ENCODE assay signal across 1 cellular context in the genomic region with DNA sequence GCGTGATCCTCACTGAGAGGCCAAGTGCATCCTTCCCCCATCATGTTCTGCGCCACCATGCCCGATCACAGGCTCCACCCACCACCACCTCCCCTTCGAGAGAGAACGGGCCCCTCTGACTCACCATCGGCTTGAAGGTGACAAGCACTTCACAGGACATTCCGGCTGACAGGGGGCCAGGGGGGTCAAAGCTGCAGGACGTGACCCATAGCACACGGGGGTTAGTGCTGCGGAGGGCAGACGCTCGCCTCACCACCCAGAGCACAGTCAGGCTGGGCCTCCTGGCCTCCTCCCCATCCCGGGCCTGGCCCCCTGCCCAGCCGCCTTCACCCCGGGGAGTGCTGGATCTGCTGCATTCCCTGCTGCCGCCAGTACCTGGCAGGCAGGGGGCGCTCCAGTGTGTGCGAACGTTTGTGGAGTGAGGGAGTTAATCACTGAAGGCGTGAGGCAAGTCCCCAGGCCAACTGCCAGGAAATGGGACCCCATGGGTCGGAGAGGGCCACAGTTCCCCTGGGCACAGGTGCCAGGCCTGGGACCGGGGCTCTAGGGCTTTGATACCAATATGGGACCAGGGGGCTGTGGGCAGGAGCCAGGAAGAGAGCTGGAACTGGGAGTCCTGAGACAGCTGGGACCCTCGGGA.
A peak's percentile ranks its signal among the peaks of the same experiment; 100 is the strongest.
TF ChIP-seq lines count a peak whose summit lies in the region.

No MANE protein-coding gene starts in this region.

TF ChIP-seq in K562, 482 proteins besides CTCF, POLR2A, EP300 and RAD21 (continues in another document):
- TF ChIP-seq TGIF2 (CRISPR knock-in tag; IDR thresholded peaks at IDR 0.05) = no peak
- no peak for TF ChIP-seq ILK (tag; IDR thresholded peaks at IDR 0.05; ENCODE audit: borderline replicate concordance, low read depth)
- no peak for TF ChIP-seq SPI1 (IDR thresholded peaks at IDR 0.05; ENCODE audit: borderline replicate concordance, low read depth, low read length)
- peak; percentile 73 for TF ChIP-seq DEAF1 (CRISPR knock-in tag; IDR thresholded peaks at IDR 0.05)
- no peak for TF ChIP-seq ZFP91 (CRISPR knock-in tag; IDR thresholded peaks at IDR 0.05)
- no peak for TF ChIP-seq E2F5 (CRISPR knock-in tag; IDR thresholded peaks at IDR 0.05)
- no peak for TF ChIP-seq CCAR2 (IDR thresholded peaks at IDR 0.05; ENCODE audit: low read depth, low read length)
- peak; percentile 91 for TF ChIP-seq SMC3 (conservative IDR thresholded peaks at IDR 0.05; ENCODE audit: insufficient read depth, low read depth, low read length)
- peak; percentile 48; the same call in 1 of the 2 replicates for TF ChIP-seq ATF7 (IDR thresholded peaks at IDR 0.05)
- TF ChIP-seq PHF20 (IDR thresholded peaks at IDR 0.05; ENCODE audit: partially characterized antibody) = no peak
- no peak for TF ChIP-seq ZNF699 (CRISPR knock-in tag; IDR thresholded peaks at IDR 0.05; ENCODE audit: insufficient replicate concordance)
- no peak for TF ChIP-seq RFX7 (CRISPR knock-in tag; IDR thresholded peaks at IDR 0.05)
- no peak for TF ChIP-seq CHCHD3 (CRISPR knock-in tag; IDR thresholded peaks at IDR 0.05)
- no peak for TF ChIP-seq CEBPB (tag; IDR thresholded peaks at IDR 0.05)
- TF ChIP-seq CXXC5 (CRISPR knock-in tag; IDR thresholded peaks at IDR 0.05) = peak; percentile 46
- TF ChIP-seq WHSC1 (IDR thresholded peaks at IDR 0.05; ENCODE audit: low read length) = no peak
- no peak for TF ChIP-seq POLR3A (IDR thresholded peaks at IDR 0.05; ENCODE audit: borderline replicate concordance, extremely low read depth, insufficient read depth, insufficient read length)
- no peak for TF ChIP-seq MBD1 (CRISPR knock-in tag; IDR thresholded peaks at IDR 0.05)
- TF ChIP-seq, protein P1, sequence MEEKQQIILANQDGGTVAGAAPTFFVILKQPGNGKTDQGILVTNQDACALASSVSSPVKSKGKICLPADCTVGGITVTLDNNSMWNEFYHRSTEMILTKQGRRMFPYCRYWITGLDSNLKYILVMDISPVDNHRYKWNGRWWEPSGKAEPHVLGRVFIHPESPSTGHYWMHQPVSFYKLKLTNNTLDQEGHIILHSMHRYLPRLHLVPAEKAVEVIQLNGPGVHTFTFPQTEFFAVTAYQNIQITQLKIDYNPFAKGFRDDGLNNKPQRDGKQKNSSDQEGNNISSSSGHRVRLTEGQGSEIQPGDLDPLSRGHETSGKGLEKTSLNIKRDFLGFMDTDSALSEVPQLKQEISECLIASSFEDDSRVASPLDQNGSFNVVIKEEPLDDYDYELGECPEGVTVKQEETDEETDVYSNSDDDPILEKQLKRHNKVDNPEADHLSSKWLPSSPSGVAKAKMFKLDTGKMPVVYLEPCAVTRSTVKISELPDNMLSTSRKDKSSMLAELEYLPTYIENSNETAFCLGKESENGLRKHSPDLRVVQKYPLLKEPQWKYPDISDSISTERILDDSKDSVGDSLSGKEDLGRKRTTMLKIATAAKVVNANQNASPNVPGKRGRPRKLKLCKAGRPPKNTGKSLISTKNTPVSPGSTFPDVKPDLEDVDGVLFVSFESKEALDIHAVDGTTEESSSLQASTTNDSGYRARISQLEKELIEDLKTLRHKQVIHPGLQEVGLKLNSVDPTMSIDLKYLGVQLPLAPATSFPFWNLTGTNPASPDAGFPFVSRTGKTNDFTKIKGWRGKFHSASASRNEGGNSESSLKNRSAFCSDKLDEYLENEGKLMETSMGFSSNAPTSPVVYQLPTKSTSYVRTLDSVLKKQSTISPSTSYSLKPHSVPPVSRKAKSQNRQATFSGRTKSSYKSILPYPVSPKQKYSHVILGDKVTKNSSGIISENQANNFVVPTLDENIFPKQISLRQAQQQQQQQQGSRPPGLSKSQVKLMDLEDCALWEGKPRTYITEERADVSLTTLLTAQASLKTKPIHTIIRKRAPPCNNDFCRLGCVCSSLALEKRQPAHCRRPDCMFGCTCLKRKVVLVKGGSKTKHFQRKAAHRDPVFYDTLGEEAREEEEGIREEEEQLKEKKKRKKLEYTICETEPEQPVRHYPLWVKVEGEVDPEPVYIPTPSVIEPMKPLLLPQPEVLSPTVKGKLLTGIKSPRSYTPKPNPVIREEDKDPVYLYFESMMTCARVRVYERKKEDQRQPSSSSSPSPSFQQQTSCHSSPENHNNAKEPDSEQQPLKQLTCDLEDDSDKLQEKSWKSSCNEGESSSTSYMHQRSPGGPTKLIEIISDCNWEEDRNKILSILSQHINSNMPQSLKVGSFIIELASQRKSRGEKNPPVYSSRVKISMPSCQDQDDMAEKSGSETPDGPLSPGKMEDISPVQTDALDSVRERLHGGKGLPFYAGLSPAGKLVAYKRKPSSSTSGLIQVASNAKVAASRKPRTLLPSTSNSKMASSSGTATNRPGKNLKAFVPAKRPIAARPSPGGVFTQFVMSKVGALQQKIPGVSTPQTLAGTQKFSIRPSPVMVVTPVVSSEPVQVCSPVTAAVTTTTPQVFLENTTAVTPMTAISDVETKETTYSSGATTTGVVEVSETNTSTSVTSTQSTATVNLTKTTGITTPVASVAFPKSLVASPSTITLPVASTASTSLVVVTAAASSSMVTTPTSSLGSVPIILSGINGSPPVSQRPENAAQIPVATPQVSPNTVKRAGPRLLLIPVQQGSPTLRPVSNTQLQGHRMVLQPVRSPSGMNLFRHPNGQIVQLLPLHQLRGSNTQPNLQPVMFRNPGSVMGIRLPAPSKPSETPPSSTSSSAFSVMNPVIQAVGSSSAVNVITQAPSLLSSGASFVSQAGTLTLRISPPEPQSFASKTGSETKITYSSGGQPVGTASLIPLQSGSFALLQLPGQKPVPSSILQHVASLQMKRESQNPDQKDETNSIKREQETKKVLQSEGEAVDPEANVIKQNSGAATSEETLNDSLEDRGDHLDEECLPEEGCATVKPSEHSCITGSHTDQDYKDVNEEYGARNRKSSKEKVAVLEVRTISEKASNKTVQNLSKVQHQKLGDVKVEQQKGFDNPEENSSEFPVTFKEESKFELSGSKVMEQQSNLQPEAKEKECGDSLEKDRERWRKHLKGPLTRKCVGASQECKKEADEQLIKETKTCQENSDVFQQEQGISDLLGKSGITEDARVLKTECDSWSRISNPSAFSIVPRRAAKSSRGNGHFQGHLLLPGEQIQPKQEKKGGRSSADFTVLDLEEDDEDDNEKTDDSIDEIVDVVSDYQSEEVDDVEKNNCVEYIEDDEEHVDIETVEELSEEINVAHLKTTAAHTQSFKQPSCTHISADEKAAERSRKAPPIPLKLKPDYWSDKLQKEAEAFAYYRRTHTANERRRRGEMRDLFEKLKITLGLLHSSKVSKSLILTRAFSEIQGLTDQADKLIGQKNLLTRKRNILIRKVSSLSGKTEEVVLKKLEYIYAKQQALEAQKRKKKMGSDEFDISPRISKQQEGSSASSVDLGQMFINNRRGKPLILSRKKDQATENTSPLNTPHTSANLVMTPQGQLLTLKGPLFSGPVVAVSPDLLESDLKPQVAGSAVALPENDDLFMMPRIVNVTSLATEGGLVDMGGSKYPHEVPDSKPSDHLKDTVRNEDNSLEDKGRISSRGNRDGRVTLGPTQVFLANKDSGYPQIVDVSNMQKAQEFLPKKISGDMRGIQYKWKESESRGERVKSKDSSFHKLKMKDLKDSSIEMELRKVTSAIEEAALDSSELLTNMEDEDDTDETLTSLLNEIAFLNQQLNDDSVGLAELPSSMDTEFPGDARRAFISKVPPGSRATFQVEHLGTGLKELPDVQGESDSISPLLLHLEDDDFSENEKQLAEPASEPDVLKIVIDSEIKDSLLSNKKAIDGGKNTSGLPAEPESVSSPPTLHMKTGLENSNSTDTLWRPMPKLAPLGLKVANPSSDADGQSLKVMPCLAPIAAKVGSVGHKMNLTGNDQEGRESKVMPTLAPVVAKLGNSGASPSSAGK (IDR thresholded peaks at IDR 0.05) = no peak
- no peak for TF ChIP-seq MAFK (IDR thresholded peaks at IDR 0.05; ENCODE audit: low read length)
- TF ChIP-seq KDM2B (CRISPR knock-in tag; IDR thresholded peaks at IDR 0.05) = no peak
- TF ChIP-seq, protein P2, sequence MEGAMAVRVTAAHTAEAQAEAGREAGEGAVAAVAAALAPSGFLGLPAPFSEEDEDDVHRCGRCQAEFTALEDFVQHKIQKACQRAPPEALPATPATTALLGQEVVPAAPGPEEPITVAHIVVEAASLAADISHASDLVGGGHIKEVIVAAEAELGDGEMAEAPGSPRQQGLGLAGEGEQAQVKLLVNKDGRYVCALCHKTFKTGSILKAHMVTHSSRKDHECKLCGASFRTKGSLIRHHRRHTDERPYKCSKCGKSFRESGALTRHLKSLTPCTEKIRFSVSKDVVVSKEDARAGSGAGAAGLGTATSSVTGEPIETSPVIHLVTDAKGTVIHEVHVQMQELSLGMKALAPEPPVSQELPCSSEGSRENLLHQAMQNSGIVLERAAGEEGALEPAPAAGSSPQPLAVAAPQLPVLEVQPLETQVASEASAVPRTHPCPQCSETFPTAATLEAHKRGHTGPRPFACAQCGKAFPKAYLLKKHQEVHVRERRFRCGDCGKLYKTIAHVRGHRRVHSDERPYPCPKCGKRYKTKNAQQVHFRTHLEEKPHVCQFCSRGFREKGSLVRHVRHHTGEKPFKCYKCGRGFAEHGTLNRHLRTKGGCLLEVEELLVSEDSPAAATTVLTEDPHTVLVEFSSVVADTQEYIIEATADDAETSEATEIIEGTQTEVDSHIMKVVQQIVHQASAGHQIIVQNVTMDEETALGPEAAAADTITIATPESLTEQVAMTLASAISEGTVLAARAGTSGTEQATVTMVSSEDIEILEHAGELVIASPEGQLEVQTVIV (CRISPR knock-in tag; IDR thresholded peaks at IDR 0.05; ENCODE audit: borderline replicate concordance) = no peak
- TF ChIP-seq CTBP1 (IDR thresholded peaks at IDR 0.05; ENCODE audit: borderline replicate concordance) = peak; percentile 55
- no peak for TF ChIP-seq HSF4 (CRISPR knock-in tag; IDR thresholded peaks at IDR 0.05; ENCODE audit: borderline replicate concordance)
- TF ChIP-seq TFAP4 (CRISPR knock-in tag; IDR thresholded peaks at IDR 0.05; ENCODE audit: borderline replicate concordance) = peak; percentile 73; the same call in 1 of the 2 replicates
- TF ChIP-seq, protein P3, sequence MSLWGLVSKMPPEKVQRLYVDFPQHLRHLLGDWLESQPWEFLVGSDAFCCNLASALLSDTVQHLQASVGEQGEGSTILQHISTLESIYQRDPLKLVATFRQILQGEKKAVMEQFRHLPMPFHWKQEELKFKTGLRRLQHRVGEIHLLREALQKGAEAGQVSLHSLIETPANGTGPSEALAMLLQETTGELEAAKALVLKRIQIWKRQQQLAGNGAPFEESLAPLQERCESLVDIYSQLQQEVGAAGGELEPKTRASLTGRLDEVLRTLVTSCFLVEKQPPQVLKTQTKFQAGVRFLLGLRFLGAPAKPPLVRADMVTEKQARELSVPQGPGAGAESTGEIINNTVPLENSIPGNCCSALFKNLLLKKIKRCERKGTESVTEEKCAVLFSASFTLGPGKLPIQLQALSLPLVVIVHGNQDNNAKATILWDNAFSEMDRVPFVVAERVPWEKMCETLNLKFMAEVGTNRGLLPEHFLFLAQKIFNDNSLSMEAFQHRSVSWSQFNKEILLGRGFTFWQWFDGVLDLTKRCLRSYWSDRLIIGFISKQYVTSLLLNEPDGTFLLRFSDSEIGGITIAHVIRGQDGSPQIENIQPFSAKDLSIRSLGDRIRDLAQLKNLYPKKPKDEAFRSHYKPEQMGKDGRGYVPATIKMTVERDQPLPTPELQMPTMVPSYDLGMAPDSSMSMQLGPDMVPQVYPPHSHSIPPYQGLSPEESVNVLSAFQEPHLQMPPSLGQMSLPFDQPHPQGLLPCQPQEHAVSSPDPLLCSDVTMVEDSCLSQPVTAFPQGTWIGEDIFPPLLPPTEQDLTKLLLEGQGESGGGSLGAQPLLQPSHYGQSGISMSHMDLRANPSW (CRISPR knock-in tag; IDR thresholded peaks at IDR 0.05) = no peak; the same call in 1 of the 2 replicates
